ENCODE assay signal across 25 cellular contexts in the genomic region with DNA sequence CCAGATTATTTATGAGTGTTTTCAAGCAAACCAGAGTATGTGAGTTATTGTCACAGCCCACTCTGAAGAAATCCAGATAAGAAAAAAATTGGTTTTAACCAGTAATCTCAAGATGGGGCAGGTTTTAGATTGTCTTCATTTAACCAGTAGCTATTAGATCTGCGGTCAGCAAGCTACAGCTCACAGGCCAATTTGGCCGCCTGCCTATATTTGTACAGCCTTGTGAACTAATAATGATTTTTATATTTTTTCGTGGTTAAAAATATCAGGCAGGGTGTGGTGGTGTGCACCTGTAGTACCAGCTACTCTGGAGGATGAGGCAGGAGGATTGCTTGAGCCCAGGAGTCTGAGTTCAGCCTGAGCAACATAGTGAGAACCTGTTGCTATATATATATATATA. TPM values are rescaled to one million over a fixed set of nuclear protein-coding genes. Genes with fewer than 3 reads are reported as not detected.
"Had no signal": no experiment of that assay in that cellular context is flagged by ENCODE, and none has a peak within 500 bp of the region (broad histone marks: within the 10 kb centered on the region; RNA-seq: fewer than 3 reads in every experiment).

No MANE protein-coding gene starts in this region.

- H3K4me3 Mint-ChIP-seq: IgD-negative memory B cell had no signal

- H3K9me3 Mint-ChIP-seq: IgD-negative memory B cell had no signal

- H3K4me1 ChIP-seq: SJSA1 had no signal

- H3K27ac Mint-ChIP-seq: IgD-negative memory B cell had no signal

- H3K9me3 ChIP-seq: SJSA1 had no signal

- H3K27me3 Mint-ChIP-seq: IgD-negative memory B cell had no signal

- H3K36me3 ChIP-seq: SJSA1 had no signal

- ATAC-seq: K562, Panc1 had no signal

- H3K27me3 ChIP-seq: SJSA1 had no signal

- H3K4me1 Mint-ChIP-seq: IgD-negative memory B cell had no signal

- H3K27ac ChIP-seq: HL-60, KMS-11, SJSA1, SK-N-MC had no signal

- DNase-seq: Kasumi-1, MV-4-11, NCI-H1048, NCI-H1105, NCI-H1417 treated with DMSO at 0.1 percent for 48 hours, NCI-H146, NCI-H1694 treated with DMSO at 0.1 percent for 48 hours, NCI-H1930, NCI-H2081, NCI-H2107, NCI-H345, NCI-H446 treated with DMSO at 0.1 percent for 48 hours, NCI-H510A treated with DMSO at 0.1 percent for 48 hours, NCI-H526, NCI-H82, Right ventricle myocardium superior, SIG-M5 had no signal

- H3K4me3 ChIP-seq: K562, SJSA1, SK-N-MC had no signal

RNA-seq across cellular contexts. Expression of gene FAM209B, which starts 5.0 kb away (rescaled TPM):
- total RNA-seq: K562, MCF 10A, SJSA1 had no signal

RNA-seq across cellular contexts. Expression of gene FAM209A, which starts 13.5 kb away (rescaled TPM):
- total RNA-seq: MCF 10A, Right ventricle myocardium superior, SJSA1 had no signal
- polyA plus RNA-seq: IgD-negative memory B cell had no signal
